ENCODE assay signal across 8 cellular contexts in the genomic region with DNA sequence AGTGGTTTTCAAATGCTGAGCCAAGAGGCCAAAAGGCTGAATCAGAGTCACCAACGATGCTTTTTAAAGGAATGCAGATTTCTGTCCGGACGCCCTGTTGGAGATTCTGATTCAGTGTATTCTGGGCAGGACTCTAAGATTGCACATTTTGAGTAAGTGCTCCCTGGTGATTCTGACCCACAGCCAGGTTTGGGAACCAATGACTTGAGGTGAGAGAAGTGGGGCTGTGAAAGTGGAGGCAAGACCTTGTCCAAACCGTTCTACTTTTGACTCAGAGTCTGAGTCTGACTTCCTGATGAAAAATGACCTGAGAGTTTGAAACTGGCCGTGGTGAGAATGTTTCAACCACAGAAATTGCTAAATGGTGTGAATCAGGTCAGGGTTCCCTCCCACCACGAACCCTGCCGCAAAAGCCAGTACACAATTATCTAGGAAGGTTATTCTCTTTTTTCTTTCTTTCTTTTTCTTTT.
A peak's percentile ranks its signal among the peaks of the same experiment; 100 is the strongest.
DNase-seq lines count a peak whose midpoint lies in the region; ATAC-seq and TF ChIP-seq lines count a peak whose summit lies in the region.

No MANE protein-coding gene starts in this region.

- H3K18ac ChIP-seq in IMR-90 (ENCODE audit: low read depth, low read length), result peak overlapping the region; percentile 14; the same call in 1 of the 2 replicates

- peak overlapping the region; percentile 50; the same call in 1 of the 2 replicates for H3K14ac ChIP-seq in IMR-90 (replicated peaks; ENCODE audit: low read depth, low read length)

- 0 out of 3 replicates have a peak overlapping the region, but pooled peaks have one; percentile 27 for H2BK15ac ChIP-seq in IMR-90 (ENCODE audit: low read depth, low read length)

- peaks cover 4% of the 10 kb centered on the region; the same call in 1 of the 2 replicates for H3K36me3 ChIP-seq in IMR-90 (ENCODE audit: control insufficient read depth, insufficient read depth, low read length)

- H2AK9ac ChIP-seq in IMR-90 (replicated peaks; ENCODE audit: low read depth, low read length, poor library complexity), result no peak overlapping the region

- H2BK5ac ChIP-seq in IMR-90 (ENCODE audit: low read depth, low read length, poor library complexity, severe bottlenecking), result peak overlapping the region; percentile 64

- CTCF ChIA-PET in IMR-90 (lab: Yijun Ruan, JAX), result interaction anchor here (0.6 kb wide), 1 partner anchor 24 kb away, joined by 3 read pairs; no protein-coding TSS in a partner anchor

- intact Hi-C loops in IMR-90 (cut with micrococcal nuclease), result no loop called here

- in situ Hi-C loops in GM13976 (cut with MboI; ENCODE audit: low sequenced_read_pairs, unreplicated experiment), result no loop called here
- in situ Hi-C loops in IMR-90 (cut with MboI; ENCODE audit: low sequenced_read_pairs), result no loop called here

- no peak overlapping the region for H3K4me3 ChIP-seq in IMR-90 (ENCODE audit: insufficient read depth, low read depth, low read length)

- POLR2A ChIA-PET in IMR-90 (lab: Charles Lee; ENCODE audit: unreplicated experiment), result no interaction called here

- peak overlapping the region; percentile 55; the same call in 1 of the 2 replicates for H3K23ac ChIP-seq in IMR-90 (ENCODE audit: low read depth, low read length)

- H3K9me3 ChIP-seq in IMR-90 (ENCODE audit: control insufficient read depth, insufficient read depth, low read length), result no peaks in the 10 kb centered on the region

- H3K9me1 ChIP-seq in IMR-90 (ENCODE audit: insufficient read depth, low read length), result 0 out of 2 replicates have a peak, but pooled peaks cover 3% of the 10 kb centered on the region

- H2BK120ac ChIP-seq in IMR-90 (ENCODE audit: low read depth, low read length), result peak overlapping the region; percentile 63

- ATAC-seq in GM21717 (IDR thresholded peaks at IDR 0.05; ENCODE audit: unreplicated experiment), result peak; percentile 96
- peak; percentile 94 for ATAC-seq in IMR-90 (ENCODE audit: low read depth)
- no peak for ATAC-seq in foreskin keratinocyte

- H3K27me3 ChIP-seq in IMR-90 (ENCODE audit: control insufficient read depth, insufficient read depth, low read length) (no peaks in the 10 kb centered on the region), foreskin keratinocyte (no peaks in the 10 kb centered on the region)

- 0% methylated on average over 3 of the region's 7 CpGs; no CpG with 5 or more reads in 1 of the 2 experiments for WGBS in IMR-90 (ENCODE audit: extremely low coverage in 2 of 2, insufficient read length in 1 of 2), 2 experiments

- H3K4ac ChIP-seq in IMR-90 (ENCODE audit: low read depth, low read length), result peak overlapping the region; percentile 64

- peak overlapping the region; percentile 66; the same call in 1 of the 2 replicates for H3K4me2 ChIP-seq in IMR-90 (ENCODE audit: low read depth, low read length)

- no peak for TF ChIP-seq CTCF in GM13976 (IDR thresholded peaks at IDR 0.05; ENCODE audit: borderline replicate concordance, control extremely low read depth, extremely low read depth, insufficient read depth, missing control alignments)
- no peak for TF ChIP-seq CTCF in IMR-90 (conservative IDR thresholded peaks at IDR 0.05; ENCODE audit: low read depth, low read length)
- TF ChIP-seq CTCF in foreskin keratinocyte (conservative IDR thresholded peaks at IDR 0.05), result no peak

- H4K8ac ChIP-seq in IMR-90 (ENCODE audit: low read depth in 2 of 2, low read length in 2 of 2), result peak overlapping the region in 1 of 2 experiments; percentile 89; a peak in 2 of 4 replicates

- H2BK20ac ChIP-seq in IMR-90 (ENCODE audit: low read depth, low read length), result peak overlapping the region; percentile 49

- peak overlapping the region; percentile 64 for H2AFZ ChIP-seq in IMR-90 (replicated peaks; ENCODE audit: low read length, poor library complexity)

- BruUV-seq in IMR-90 (replicated peaks; lab: Mats Ljungman, UMichigan), result no TSS peak

- 0 out of 2 replicates have a peak overlapping the region, but pooled peaks have one; percentile 7 for H3K56ac ChIP-seq in IMR-90 (ENCODE audit: extremely low read depth, insufficient read depth, low read length)

- DNase-seq in GM13976 (ENCODE audit: low spot score), result peak; percentile 66
- DNase-seq in IMR-90, result peak; percentile 89
- peak; percentile 17 to 71 for DNase-seq in foreskin keratinocyte
- DNase-seq in DMS53 (lab: John Stamatoyannopoulos, UW), result no peak
- DNase-seq in activated CD8-positive, alpha-beta memory T cell treated with anti-CD3 and anti-CD28 coated beads, Interleukin-2, amount 50 U/mL, for 48 hours, result no peak
- no peak for DNase-seq in NCI-H69 (lab: John Stamatoyannopoulos, UW)
- DNase-seq in stimulated activated CD4-positive, alpha-beta T cell treated with anti-CD3 and anti-CD28 coated beads, Interleukin-4, amount 100 ng/mL, for 24 hours, result no peak

- dilution Hi-C loops in IMR-90 (cut with HindIII; ENCODE audit: low sequenced_read_pairs, unreplicated experiment), result no loop called here

- peaks cover 0 to 9% of the 10 kb centered on the region in 2 experiments; a peak in 1 of 4 replicates for H3K79me1 ChIP-seq in IMR-90 (ENCODE audit: low read depth in 1 of 2, low read length in 2 of 2)

- no peak overlapping the region for H4K5ac ChIP-seq in IMR-90 (ENCODE audit: low read depth, low read length)

- H3K4me1 ChIP-seq in IMR-90 (ENCODE audit: control insufficient read depth, insufficient read depth, low read length) (peaks cover 4% of the 10 kb centered on the region; the same call in 1 of the 2 replicates), foreskin keratinocyte (peaks cover 14% of the 10 kb centered on the region)

- H2AK5ac ChIP-seq in IMR-90 (ENCODE audit: low read depth, low read length), result no peak overlapping the region

- H3K27ac ChIP-seq in IMR-90 (ENCODE audit: insufficient read depth, low read length) (peak overlapping the region; percentile 13), foreskin keratinocyte (no peak overlapping the region)

- peak overlapping the region; percentile 51 for H4K91ac ChIP-seq in IMR-90 (ENCODE audit: insufficient read depth, low read depth, low read length)

- TF ChIP-seq RAD21 in IMR-90 (IDR thresholded peaks at IDR 0.05; ENCODE audit: low read length), result peak; percentile 8; the same call in 1 of the 2 replicates

- H3K9ac ChIP-seq in IMR-90 (ENCODE audit: low read depth, low read length), result no peak overlapping the region

- H4K20me1 ChIP-seq in IMR-90 (ENCODE audit: insufficient read depth, low read length), result no peaks in the 10 kb centered on the region; the same call in 1 of the 2 replicates

- no peak for TF ChIP-seq POLR2A in IMR-90 (IDR thresholded peaks at IDR 0.05; ENCODE audit: low read depth, low read length)

TF ChIP-seq in IMR-90, 13 proteins besides CTCF, POLR2A, EP300 and RAD21:
- TF ChIP-seq CEBPB (IDR thresholded peaks at IDR 0.05; ENCODE audit: low read depth, low read length) (peak; percentile 59; the same call in 1 of the 2 replicates), NFE2L2 (IDR thresholded peaks at IDR 0.05; ENCODE audit: low read depth, low read length) (no peak), FOS (IDR thresholded peaks at IDR 0.05; ENCODE audit: low read depth, low read length) (no peak), USF2 (IDR thresholded peaks at IDR 0.05; ENCODE audit: low read depth, low read length) (no peak), MAFK (IDR thresholded peaks at IDR 0.05; ENCODE audit: low read depth, low read length) (peak; percentile 24), RCOR1 (IDR thresholded peaks at IDR 0.05; ENCODE audit: insufficient replicate concordance, low read length) (peak; percentile 23), MAZ (IDR thresholded peaks at IDR 0.05; ENCODE audit: borderline replicate concordance, low read depth, low read length) (no peak), SMC3 (IDR thresholded peaks at IDR 0.05; ENCODE audit: low read depth, low read length) (no peak), CHD1 (IDR thresholded peaks at IDR 0.05; ENCODE audit: low read depth, low read length) (no peak), RFX5 (IDR thresholded peaks at IDR 0.05; ENCODE audit: low read depth, low read length) (no peak), MXI1 (IDR thresholded peaks at IDR 0.05; ENCODE audit: borderline replicate concordance, low read depth, low read length) (no peak), ELK1 (IDR thresholded peaks at IDR 0.05; ENCODE audit: borderline replicate concordance, low read depth, low read length) (no peak)

Comparison
In these comparisons a context has a peak if more than half of its experiments do, and no peak if none do; other contexts are left out.
1. DNase-seq: peak in GM13976 (single experiment), IMR-90 (single experiment) and foreskin keratinocyte (2 of 2); none in DMS53 (single experiment), activated CD8-positive, alpha-beta memory T cell treated with anti-CD3 and anti-CD28 coated beads, Interleukin-2, amount 50 U/mL, for 48 hours (single experiment), NCI-H69 (single experiment) and stimulated activated CD4-positive, alpha-beta T cell treated with anti-CD3 and anti-CD28 coated beads, Interleukin-4, amount 100 ng/mL, for 24 hours (single experiment).